ENCODE assay signal across 24 cellular contexts in genomic region chr3:145522179-145522578, GRCh38.
DNase-seq lines count a peak whose midpoint lies in the region; ATAC-seq, FAIRE-seq and TF ChIP-seq lines count a peak whose summit lies in the region.
"Had no signal": no experiment of that assay in that cellular context is flagged by ENCODE, and none has a peak within 500 bp of the region (broad histone marks: within the 10 kb centered on the region; RNA-seq: fewer than 3 reads in every experiment).

No MANE protein-coding gene starts in this region.

- H3K4me1 Mint-ChIP-seq in chondrocyte (ENCODE audit: low read depth): no peaks in the 10 kb centered on the region
- H3K4me1 Mint-ChIP-seq in stimulated activated memory B cell treated with anti-CD40 and anti-IgM and Interleukin-4, amounts not matched to agents 10 μg/mL and 1 μg/mL and 100 μg/mL, for 72 hours: no peaks in the 10 kb centered on the region
- H3K4me1 Mint-ChIP-seq: CD4-positive, CD25-positive, alpha-beta regulatory T cell had no signal

- FAIRE-seq in HepG2 (lab: Jason Lieb, UNC): no peak
- FAIRE-seq: A549, G401.6, GM12892, GM19239 had no signal

- no peak for TF ChIP-seq CTCF in HepG2 (CRISPR knock-in tag; IDR thresholded peaks at IDR 0.05)
- TF ChIP-seq CTCF in right lobe of liver (IDR thresholded peaks at IDR 0.05): no peak
- no peak for TF ChIP-seq CTCF in chondrocyte (IDR thresholded peaks at IDR 0.05)

- H4K20me1 ChIP-seq in HepG2 (ENCODE audit: insufficient read depth, low read length): no peaks in the 10 kb centered on the region

- peaks cover 32% of the 10 kb centered on the region for H3K4me1 ChIP-seq in HepG2 (ENCODE audit: insufficient read depth, low read length)
- H3K4me1 ChIP-seq in right lobe of liver: peaks cover 0 to 10% (median 0%) of the 10 kb centered on the region in 4 donors
- peaks cover 0 to 17% of the 10 kb centered on the region in 2 donors for H3K4me1 ChIP-seq in neuronal stem cell (ENCODE audit: control insufficient read depth in 2 of 2, insufficient read depth in 1 of 2, low read depth in 1 of 2, low read length in 2 of 2)
- H3K4me1 ChIP-seq: A549, Caco-2 had no signal

- no peak overlapping the region for H2BK5ac ChIP-seq in neuronal stem cell (ENCODE audit: low read length)

- no peak overlapping the region for H2AK5ac ChIP-seq in neuronal stem cell (ENCODE audit: low read depth, low read length)

- TF ChIP-seq POLR2A in HepG2 (IDR thresholded peaks at IDR 0.05; ENCODE audit: insufficient read depth in 1 of 2, low read depth in 2 of 2, low read length in 2 of 2) (no peak), right lobe of liver (IDR thresholded peaks at IDR 0.05) (no peak)

- H3K4me3 ChIP-seq in HepG2 (replicated peaks in 1 of 3; ENCODE audit: insufficient read depth in 1 of 3, low read depth in 2 of 3, low read length in 3 of 3): no peak overlapping the region
- H3K4me3 ChIP-seq in right lobe of liver: no peak overlapping the region
- peak overlapping the region in 1 of 2 donors; percentile 59 for H3K4me3 ChIP-seq in neuronal stem cell (ENCODE audit: low read length in 2 of 2)
- H3K4me3 ChIP-seq: A549, GM23248 had no signal

- peak overlapping the region; percentile 11 for H4K91ac ChIP-seq in neuronal stem cell (ENCODE audit: low read depth, low read length, poor library complexity)

- H2BK120ac ChIP-seq in neuronal stem cell (ENCODE audit: low read depth, low read length): no peak overlapping the region

- H3K36me3 ChIP-seq in HepG2 (replicated peaks in 1 of 2; ENCODE audit: control insufficient read depth in 1 of 2, insufficient read depth in 2 of 2, low read length in 2 of 2) (no peaks in the 10 kb centered on the region), right lobe of liver (no peaks in the 10 kb centered on the region), neuronal stem cell (replicated peaks in 1 of 2; ENCODE audit: control insufficient read depth in 2 of 2, insufficient read depth in 2 of 2, low read length in 2 of 2) (no peaks in the 10 kb centered on the region)

- CTCF ChIA-PET in HepG2 (lab: Yijun Ruan, JAX; ENCODE audit: low intra/inter-chr PET ratio, low total read pairs): no interaction called here

- H3K9me3 ChIP-seq in HepG2 (ENCODE audit: low read length): no peaks in the 10 kb centered on the region
- no peaks in the 10 kb centered on the region for H3K9me3 ChIP-seq in right lobe of liver
- H3K9me3 ChIP-seq in neuronal stem cell (replicated peaks in 1 of 2; ENCODE audit: control insufficient read depth in 2 of 2, insufficient read depth in 1 of 2, low read depth in 1 of 2, low read length in 2 of 2): peaks cover 0 to 5% of the 10 kb centered on the region in 2 donors
- H3K9me3 ChIP-seq: A549, Caco-2 had no signal

- intact Hi-C loops in HepG2 (cut with micrococcal nuclease; ENCODE audit: unreplicated experiment): no loop called here
- intact Hi-C loops in right lobe of liver (cut with DNase I): no loop called here

- no peak overlapping the region for H3K27ac Mint-ChIP-seq in chondrocyte (ENCODE audit: unreplicated experiment)
- H3K27ac Mint-ChIP-seq in stimulated activated memory B cell treated with anti-CD40 and anti-IgM and Interleukin-4, amounts not matched to agents 10 μg/mL and 1 μg/mL and 100 μg/mL, for 72 hours: no peak overlapping the region
- H3K27ac Mint-ChIP-seq: CD4-positive, CD25-positive, alpha-beta regulatory T cell; CD8-positive, alpha-beta T cell; H9 had no signal

- H3K9ac ChIP-seq in HepG2 (ENCODE audit: insufficient read depth, low read depth, low read length): no peak overlapping the region
- no peak overlapping the region for H3K9ac ChIP-seq in neuronal stem cell (ENCODE audit: low read depth, low read length, poor library complexity)
- H3K9ac ChIP-seq: GM23248 had no signal

- TF ChIP-seq EP300 in HepG2 (IDR thresholded peaks at IDR 0.05; ENCODE audit: low read depth in 2 of 2, low read length in 2 of 2) (no peak), HepG2 (CRISPR knock-in tag; IDR thresholded peaks at IDR 0.05; ENCODE audit: borderline replicate concordance) (no peak)

- H4K8ac ChIP-seq in neuronal stem cell (ENCODE audit: low read depth, low read length): no peak overlapping the region

- H3K79me1 ChIP-seq in neuronal stem cell (ENCODE audit: low read depth, low read length): no peaks in the 10 kb centered on the region

- BruUV-seq in HepG2 (replicated peaks; lab: Mats Ljungman, UMichigan): no TSS peak

- no peaks in the 10 kb centered on the region for H3K36me3 Mint-ChIP-seq in chondrocyte (ENCODE audit: low read depth)
- H3K36me3 Mint-ChIP-seq in stimulated activated memory B cell treated with anti-CD40 and anti-IgM and Interleukin-4, amounts not matched to agents 10 μg/mL and 1 μg/mL and 100 μg/mL, for 72 hours: no peaks in the 10 kb centered on the region
- H3K36me3 Mint-ChIP-seq: CD4-positive, CD25-positive, alpha-beta regulatory T cell; CD8-positive, alpha-beta T cell had no signal

- in situ Hi-C loops in HepG2 (cut with HindIII; ENCODE audit: extremely low pct_ligation_motif_present, low pct_unique_long_range_greater_than_20kb): no loop called here

- no peak overlapping the region for H3K23ac ChIP-seq in neuronal stem cell (ENCODE audit: low read depth, low read length, poor library complexity)

- H2BK12ac ChIP-seq in neuronal stem cell (ENCODE audit: low read length): no peak overlapping the region

- no peaks in the 10 kb centered on the region for H3K9me3 Mint-ChIP-seq in chondrocyte (ENCODE audit: low read depth)
- H3K9me3 Mint-ChIP-seq in stimulated activated memory B cell treated with anti-CD40 and anti-IgM and Interleukin-4, amounts not matched to agents 10 μg/mL and 1 μg/mL and 100 μg/mL, for 72 hours: peaks cover 3% of the 10 kb centered on the region

- H3K27me3 ChIP-seq in HepG2 (ENCODE audit: control insufficient read depth in 1 of 2, insufficient read depth in 2 of 2, low read length in 2 of 2) (no peaks in the 10 kb centered on the region), right lobe of liver (no peaks in the 10 kb centered on the region), neuronal stem cell (ENCODE audit: control insufficient read depth in 3 of 3, insufficient read depth in 3 of 3, low read depth in 1 of 3, low read length in 3 of 3) (no peaks in the 10 kb centered on the region)

- no peak overlapping the region for H2AFZ ChIP-seq in HepG2 (ENCODE audit: low read length)
- no peak overlapping the region for H2AFZ ChIP-seq in neuronal stem cell (ENCODE audit: low read length)
- H2AFZ ChIP-seq: GM23248 had no signal

- POLR2A ChIA-PET in HepG2 (lab: Yijun Ruan, JAX): no interaction called here

- peak overlapping the region; percentile 56 for H3K18ac ChIP-seq in neuronal stem cell (ENCODE audit: low read length)

- DNase-seq in HepG2 (ENCODE audit: low spot score) (no peak), right lobe of liver (no peak), chondrocyte (ENCODE audit: low spot score) (peak; percentile 78), neuronal stem cell (ENCODE audit: low spot score) (no peak), germinal center (ENCODE audit: low spot score) (no peak), UCSD-AML1 (lab: John Stamatoyannopoulos, UW; ENCODE audit: unreplicated experiment) (no peak)
- no peak for DNase-seq in activated CD8-positive, alpha-beta memory T cell treated with anti-CD3 and anti-CD28 coated beads, Interleukin-2, amount 50 U/mL, for 4 hours
- DNase-seq: 8988T; ACHN; AML-193; C1 segment of cervical spinal cord; Caco-2; CD4-positive, CD25-positive, alpha-beta regulatory T cell; CD8-positive, alpha-beta T cell; DMS153; DND-41; GM23248; H9 had no signal

- no peak overlapping the region for H3K4me2 ChIP-seq in HepG2 (ENCODE audit: low read depth, low read length)
- H3K4me2 ChIP-seq in neuronal stem cell (ENCODE audit: insufficient read depth, low read length, poor library complexity, severe bottlenecking): no peak overlapping the region
- H3K4me2 ChIP-seq: A549 had no signal

- peak; percentile 56 for ATAC-seq in HepG2
- no peak for ATAC-seq in right lobe of liver
- ATAC-seq in stimulated activated memory B cell treated with anti-CD40 and anti-IgM and Interleukin-4, amounts not matched to agents 10 μg/mL and 1 μg/mL and 100 μg/mL, for 72 hours: peak; percentile 47
- ATAC-seq: A549; CD8-positive, alpha-beta T cell; HCT116 had no signal

- H3K27me3 Mint-ChIP-seq in chondrocyte (ENCODE audit: low read depth): no peaks in the 10 kb centered on the region
- no peaks in the 10 kb centered on the region for H3K27me3 Mint-ChIP-seq in stimulated activated memory B cell treated with anti-CD40 and anti-IgM and Interleukin-4, amounts not matched to agents 10 μg/mL and 1 μg/mL and 100 μg/mL, for 72 hours
- H3K27me3 Mint-ChIP-seq: CD4-positive, CD25-positive, alpha-beta regulatory T cell had no signal

- no peaks in the 10 kb centered on the region for H3K79me2 ChIP-seq in HepG2 (ENCODE audit: insufficient read depth, low read length)

- H3K4ac ChIP-seq in neuronal stem cell (ENCODE audit: low read length): no peak overlapping the region

- TF ChIP-seq RAD21 in HepG2 (CRISPR knock-in tag; IDR thresholded peaks at IDR 0.05): no peak

- H3K27ac ChIP-seq in HepG2 (ENCODE audit: extremely low read length, insufficient read depth, low read length): no peak overlapping the region
- no peak overlapping the region for H3K27ac ChIP-seq in right lobe of liver
- no peak overlapping the region for H3K27ac ChIP-seq in neuronal stem cell (replicated peaks; ENCODE audit: low read length)
- H3K27ac ChIP-seq: A549, GM23248 had no signal

- H3K4me3 Mint-ChIP-seq in chondrocyte (ENCODE audit: unreplicated experiment): no peak overlapping the region
- no peak overlapping the region for H3K4me3 Mint-ChIP-seq in stimulated activated memory B cell treated with anti-CD40 and anti-IgM and Interleukin-4, amounts not matched to agents 10 μg/mL and 1 μg/mL and 100 μg/mL, for 72 hours
- H3K4me3 Mint-ChIP-seq: CD4-positive, CD25-positive, alpha-beta regulatory T cell; CD8-positive, alpha-beta T cell; H9 had no signal

- peak overlapping the region; percentile 91 for H3K14ac ChIP-seq in neuronal stem cell (ENCODE audit: low read length)

- H2BK15ac ChIP-seq in neuronal stem cell (ENCODE audit: low read length): no peak overlapping the region

TF ChIP-seq in HepG2, 621 proteins besides CTCF, POLR2A, EP300 and RAD21 (continues in another document):
- TF ChIP-seq HOXA7 (CRISPR knock-in tag; IDR thresholded peaks at IDR 0.05) (no peak), ZNF605 (CRISPR knock-in tag; IDR thresholded peaks at IDR 0.05) (no peak), ZNF430 (CRISPR knock-in tag; IDR thresholded peaks at IDR 0.05) (no peak), ZBTB8A (CRISPR knock-in tag; IDR thresholded peaks at IDR 0.05; ENCODE audit: borderline replicate concordance, low read depth) (no peak), ZBTB7A (CRISPR knock-in tag; IDR thresholded peaks at IDR 0.05) (no peak), ZNF326 (CRISPR knock-in tag; IDR thresholded peaks at IDR 0.05; ENCODE audit: borderline replicate concordance) (no peak), NFRKB (IDR thresholded peaks at IDR 0.05) (no peak)

Comparison
In these comparisons a context has a peak if more than half of its experiments do, and no peak if none do; other contexts are left out.
1. ATAC-seq: peak in HepG2 (single experiment) and stimulated activated memory B cell treated with anti-CD40 and anti-IgM and Interleukin-4, amounts not matched to agents 10 μg/mL and 1 μg/mL and 100 μg/mL, for 72 hours (single experiment); none in right lobe of liver (0 of 4).